ENCODE assay signal across 1 cellular context in the genomic region with DNA sequence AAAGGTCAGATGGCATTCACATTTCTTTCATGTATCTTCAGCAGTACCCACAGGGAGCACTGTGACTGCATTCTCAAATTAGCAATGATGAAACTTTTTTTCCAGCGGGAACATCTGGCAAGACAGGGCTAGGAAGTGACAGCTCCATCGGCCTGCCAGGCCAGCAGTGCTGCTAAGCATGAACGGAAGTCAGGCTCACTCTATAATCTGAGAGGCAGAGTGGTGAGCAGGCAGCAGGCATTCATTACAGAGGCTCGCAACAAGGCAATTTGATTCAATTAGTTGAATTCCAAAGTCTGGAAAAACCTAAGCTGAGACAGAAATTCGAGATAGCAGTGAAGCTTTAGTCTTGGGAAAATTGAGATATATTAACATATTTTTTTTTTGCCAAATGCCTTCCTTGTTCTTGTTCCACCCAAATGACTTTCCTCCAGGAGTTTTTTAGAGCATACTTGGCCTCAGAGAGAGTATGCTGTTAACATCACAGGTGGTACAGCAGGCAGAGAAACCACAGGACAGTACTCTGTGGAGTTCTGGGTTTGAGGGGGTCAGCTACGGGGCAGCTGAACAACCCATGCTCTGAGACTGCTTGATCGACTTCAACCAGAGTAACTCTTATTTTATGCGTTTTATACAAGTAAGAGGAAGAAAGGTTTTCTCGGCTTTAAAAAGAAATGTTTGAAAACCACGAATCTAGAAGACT.
A peak's percentile ranks its signal among the peaks of the same experiment; 100 is the strongest.
TF ChIP-seq lines count a peak whose summit lies in the region.

No MANE protein-coding gene starts in this region.

TF ChIP-seq in SK-N-SH, 30 proteins besides CTCF, POLR2A, EP300 and RAD21 (continued from another document):
- TF ChIP-seq, protein P1, sequence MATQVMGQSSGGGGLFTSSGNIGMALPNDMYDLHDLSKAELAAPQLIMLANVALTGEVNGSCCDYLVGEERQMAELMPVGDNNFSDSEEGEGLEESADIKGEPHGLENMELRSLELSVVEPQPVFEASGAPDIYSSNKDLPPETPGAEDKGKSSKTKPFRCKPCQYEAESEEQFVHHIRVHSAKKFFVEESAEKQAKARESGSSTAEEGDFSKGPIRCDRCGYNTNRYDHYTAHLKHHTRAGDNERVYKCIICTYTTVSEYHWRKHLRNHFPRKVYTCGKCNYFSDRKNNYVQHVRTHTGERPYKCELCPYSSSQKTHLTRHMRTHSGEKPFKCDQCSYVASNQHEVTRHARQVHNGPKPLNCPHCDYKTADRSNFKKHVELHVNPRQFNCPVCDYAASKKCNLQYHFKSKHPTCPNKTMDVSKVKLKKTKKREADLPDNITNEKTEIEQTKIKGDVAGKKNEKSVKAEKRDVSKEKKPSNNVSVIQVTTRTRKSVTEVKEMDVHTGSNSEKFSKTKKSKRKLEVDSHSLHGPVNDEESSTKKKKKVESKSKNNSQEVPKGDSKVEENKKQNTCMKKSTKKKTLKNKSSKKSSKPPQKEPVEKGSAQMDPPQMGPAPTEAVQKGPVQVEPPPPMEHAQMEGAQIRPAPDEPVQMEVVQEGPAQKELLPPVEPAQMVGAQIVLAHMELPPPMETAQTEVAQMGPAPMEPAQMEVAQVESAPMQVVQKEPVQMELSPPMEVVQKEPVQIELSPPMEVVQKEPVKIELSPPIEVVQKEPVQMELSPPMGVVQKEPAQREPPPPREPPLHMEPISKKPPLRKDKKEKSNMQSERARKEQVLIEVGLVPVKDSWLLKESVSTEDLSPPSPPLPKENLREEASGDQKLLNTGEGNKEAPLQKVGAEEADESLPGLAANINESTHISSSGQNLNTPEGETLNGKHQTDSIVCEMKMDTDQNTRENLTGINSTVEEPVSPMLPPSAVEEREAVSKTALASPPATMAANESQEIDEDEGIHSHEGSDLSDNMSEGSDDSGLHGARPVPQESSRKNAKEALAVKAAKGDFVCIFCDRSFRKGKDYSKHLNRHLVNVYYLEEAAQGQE (IDR thresholded peaks at IDR 0.05; ENCODE audit: low read depth, low read length): no peak
- peak; percentile 11 for TF ChIP-seq CHD2 (IDR thresholded peaks at IDR 0.05; ENCODE audit: low read length, partially characterized antibody)
